Comparison of ENCODE assay signal across 15 cellular contexts in the genomic region with DNA sequence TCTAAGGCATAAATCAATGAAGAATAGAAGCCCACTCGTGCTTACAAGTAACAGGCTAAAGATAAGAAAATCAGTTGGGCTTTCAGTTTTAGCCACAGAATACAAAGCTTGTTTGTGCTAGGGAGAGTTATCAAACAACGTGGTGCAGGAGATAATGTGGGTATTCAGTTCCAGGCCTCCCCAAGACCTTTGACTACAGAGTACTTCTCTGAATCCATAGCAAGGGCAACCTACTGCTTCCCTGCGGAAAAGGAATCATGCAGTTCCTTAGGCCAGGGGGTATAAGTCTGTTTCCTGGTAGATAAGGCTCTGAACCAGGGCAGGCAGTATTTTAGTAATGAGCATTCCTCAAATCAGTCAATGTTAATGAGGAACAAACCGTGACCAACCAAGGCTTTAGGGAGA.
A peak's percentile ranks its signal among the peaks of the same experiment; 100 is the strongest.
DNase-seq lines count a peak whose midpoint lies in the region; ATAC-seq and TF ChIP-seq lines count a peak whose summit lies in the region.
"Had no signal": no experiment of that assay in that cellular context is flagged by ENCODE, and none has a peak within 500 bp of the region (broad histone marks: within the 10 kb centered on the region; RNA-seq: fewer than 3 reads in every experiment).

No MANE protein-coding gene starts in this region.

- H3K4me1 Mint-ChIP-seq in nephron progenitor cell (peaks cover 25% of the 10 kb centered on the region), immature natural killer cell (no peaks in the 10 kb centered on the region)
- H3K4me1 Mint-ChIP-seq: stimulated activated naive B cell treated with anti-CD40 and anti-IgM and Interleukin-4, amounts not matched to agents 10 μg/mL and 1 μg/mL and 100 μg/mL, for 72 hours had no signal

- H3K4me1 ChIP-seq in ascending aorta: peaks cover 0 to 28% of the 10 kb centered on the region in 2 donors

- TF ChIP-seq CTCF in ascending aorta (IDR thresholded peaks at IDR 0.05): no peak
- no peak for TF ChIP-seq CTCF in nephron progenitor cell (IDR thresholded peaks at IDR 0.05)

- peaks cover 7% of the 10 kb centered on the region for H3K9me3 Mint-ChIP-seq in nephron progenitor cell
- peaks cover 0 to 3% (median under 1%) of the 10 kb centered on the region in 6 donors for H3K9me3 Mint-ChIP-seq in immature natural killer cell
- H3K9me3 Mint-ChIP-seq: stimulated activated naive B cell treated with anti-CD40 and anti-IgM and Interleukin-4, amounts not matched to agents 10 μg/mL and 1 μg/mL and 100 μg/mL, for 72 hours had no signal

- intact Hi-C loops in ascending aorta (cut with DNase I): no loop called here

- TF ChIP-seq POLR2A in GM18505 (IDR thresholded peaks at IDR 0.05; ENCODE audit: borderline replicate concordance, extremely low read depth, insufficient read depth, insufficient read length): no peak

- peak overlapping the region; percentile 3 to 22 for H3K27ac ChIP-seq in ascending aorta

- no peaks in the 10 kb centered on the region for H3K36me3 ChIP-seq in ascending aorta

- H3K27me3 ChIP-seq in ascending aorta: no peaks in the 10 kb centered on the region

- H3K27me3 Mint-ChIP-seq in nephron progenitor cell (ENCODE audit: low read depth, poor library complexity) (no peaks in the 10 kb centered on the region), immature natural killer cell (ENCODE audit: low read depth in 3 of 3) (no peaks in the 10 kb centered on the region)
- H3K27me3 Mint-ChIP-seq: stimulated activated naive B cell treated with anti-CD40 and anti-IgM and Interleukin-4, amounts not matched to agents 10 μg/mL and 1 μg/mL and 100 μg/mL, for 72 hours had no signal

- ATAC-seq in GM18505 (IDR thresholded peaks at IDR 0.05; ENCODE audit: unreplicated experiment) (peak; percentile 72), HG02852 (IDR thresholded peaks at IDR 0.05; ENCODE audit: unreplicated experiment) (peak; percentile 67), HG03139 (IDR thresholded peaks at IDR 0.05; ENCODE audit: unreplicated experiment) (no peak), HG03135 (IDR thresholded peaks at IDR 0.05; ENCODE audit: unreplicated experiment) (no peak)
- ATAC-seq: stimulated activated naive B cell treated with anti-CD40 and anti-IgM and Interleukin-4, amounts not matched to agents 10 μg/mL and 1 μg/mL and 100 μg/mL, for 72 hours had no signal

- H3K27ac Mint-ChIP-seq in nephron progenitor cell: peak overlapping the region; percentile 72
- no peak overlapping the region for H3K27ac Mint-ChIP-seq in immature natural killer cell
- H3K27ac Mint-ChIP-seq: stimulated activated naive B cell treated with anti-CD40 and anti-IgM and Interleukin-4, amounts not matched to agents 10 μg/mL and 1 μg/mL and 100 μg/mL, for 72 hours had no signal

- H3K4me3 Mint-ChIP-seq in nephron progenitor cell (no peak overlapping the region), immature natural killer cell (no peak overlapping the region)
- H3K4me3 Mint-ChIP-seq: stimulated activated naive B cell treated with anti-CD40 and anti-IgM and Interleukin-4, amounts not matched to agents 10 μg/mL and 1 μg/mL and 100 μg/mL, for 72 hours had no signal

- H3K4me3 ChIP-seq in ascending aorta: no peak overlapping the region

- H3K9me3 ChIP-seq in ascending aorta: no peaks in the 10 kb centered on the region

- H3K36me3 Mint-ChIP-seq in nephron progenitor cell (ENCODE audit: low read depth) (peaks cover under 1% of the 10 kb centered on the region), immature natural killer cell (no peaks in the 10 kb centered on the region)
- H3K36me3 Mint-ChIP-seq: stimulated activated naive B cell treated with anti-CD40 and anti-IgM and Interleukin-4, amounts not matched to agents 10 μg/mL and 1 μg/mL and 100 μg/mL, for 72 hours had no signal

- no peak for DNase-seq in ascending aorta (ENCODE audit: low spot score in 2 of 2)
- DNase-seq in nephron progenitor cell: no peak
- no peak for DNase-seq in immature natural killer cell
- DNase-seq in activated T-cell treated with anti-CD3 and anti-CD28 coated beads, Interleukin-2, amount 50 U/mL, for 1 hour: no peak
- DNase-seq: activated naive CD4-positive, alpha-beta T cell treated with anti-CD3 and anti-CD28 coated beads, Interleukin-2, amount 50 U/mL, for 16 hours; AML-193; caudate nucleus; DMS79 treated with DMSO at 0.1 percent for 48 hours; NCI-H1092 treated with DMSO at 0.1 percent for 48 hours; stimulated activated CD4-positive, alpha-beta T cell treated with anti-CD3 and anti-CD28 coated beads, Interleukin-2, amount 100 ng/mL, for 48 hours; stimulated activated naive B cell treated with anti-CD40 and anti-IgM and Interleukin-4, amounts not matched to agents 10 μg/mL and 1 μg/mL and 100 μg/mL, for 72 hours had no signal

Comparison
In these comparisons a context has a peak if more than half of its experiments do, and no peak if none do; other contexts are left out.
1. ATAC-seq: peak in GM18505 (single experiment) and HG02852 (single experiment); none in HG03139 (single experiment) and HG03135 (single experiment).